8 cellular contexts compared by ENCODE assay signal in the genomic region with DNA sequence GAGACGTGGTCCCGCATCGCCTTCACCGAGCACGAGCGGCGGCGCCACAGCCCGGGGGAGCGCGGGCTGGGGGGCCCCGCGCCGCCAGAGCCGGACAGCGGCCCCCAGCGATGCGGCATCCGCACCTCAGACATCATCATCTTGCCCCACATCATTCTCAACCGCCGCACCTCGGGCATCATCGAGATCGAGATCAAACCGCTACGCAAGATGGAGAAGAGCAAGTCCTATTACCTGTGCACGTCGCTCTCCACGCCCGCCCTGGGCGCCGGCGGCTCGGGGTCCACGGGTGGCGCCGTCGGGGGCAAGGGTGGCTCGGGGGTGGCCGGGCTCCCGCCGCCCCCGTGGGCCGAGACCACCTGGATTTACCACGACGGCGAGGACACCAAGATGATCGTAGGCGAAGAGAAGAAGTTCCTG. TPM values are rescaled to one million over a fixed set of nuclear protein-coding genes. Genes with fewer than 3 reads are reported as not detected.
DNase-seq lines count a peak whose midpoint lies in the region; ATAC-seq and TF ChIP-seq lines count a peak whose summit lies in the region.

No MANE protein-coding gene starts in this region.

- H3K4me1 Mint-ChIP-seq in CD8-positive, alpha-beta T cell (ENCODE audit: low read depth) = peaks cover 61% of the 10 kb centered on the region
- peaks cover 44 to 59% (median 49%) of the 10 kb centered on the region in 3 donors for H3K4me1 Mint-ChIP-seq in naive B cell

- no peaks in the 10 kb centered on the region for H3K9me3 Mint-ChIP-seq in CD8-positive, alpha-beta T cell
- H3K9me3 Mint-ChIP-seq in naive B cell = peaks cover 0 to 1% (median 0%) of the 10 kb centered on the region in 7 donors

- H3K27me3 ChIP-seq in CD8-positive, alpha-beta T cell (ENCODE audit: insufficient read depth, low read length) = no peaks in the 10 kb centered on the region

- peak overlapping the region; percentile 96 for H3K4me3 Mint-ChIP-seq in CD8-positive, alpha-beta T cell
- peak overlapping the region; percentile 92 to 99 (median 97) for H3K4me3 Mint-ChIP-seq in naive B cell

- CTCF ChIA-PET in CD8-positive, alpha-beta T cell (lab: Charles Lee) = interaction anchor here (1.0 to 5.6 kb wide), 8 partner anchors 19 to 330 kb away, joined by 3 to 77 read pairs (median 9); a partner anchor contains a TSS

- H3K27ac Mint-ChIP-seq in CD8-positive, alpha-beta T cell = no peak overlapping the region
- peak overlapping the region in 3 of 6 donors; percentile 85 to 98 (median 94) for H3K27ac Mint-ChIP-seq in naive B cell

- H3K36me3 ChIP-seq in CD8-positive, alpha-beta T cell (ENCODE audit: insufficient read depth, low read length) = no peaks in the 10 kb centered on the region
- no peaks in the 10 kb centered on the region for H3K36me3 ChIP-seq in urinary bladder (ENCODE audit: insufficient read depth)

- H3K9me3 ChIP-seq in CD8-positive, alpha-beta T cell (ENCODE audit: low read length) = no peaks in the 10 kb centered on the region

- no peak for ATAC-seq in CD8-positive, alpha-beta T cell
- ATAC-seq in naive B cell (ENCODE audit: low read depth in 2 of 2) = no peak
- no peak for ATAC-seq in HG02938 (IDR thresholded peaks at IDR 0.05; ENCODE audit: unreplicated experiment)
- ATAC-seq in GM21786 (IDR thresholded peaks at IDR 0.05; ENCODE audit: unreplicated experiment) = no peak

- H3K27ac ChIP-seq in CD8-positive, alpha-beta T cell (ENCODE audit: low read depth, low read length) = peak overlapping the region; percentile 84
- H3K27ac ChIP-seq in VCaP = peak overlapping the region; percentile 87
- no peak overlapping the region for H3K27ac ChIP-seq in urinary bladder (ENCODE audit: low read depth)

- peak in 5 of 7 experiments; percentile 5 to 36 (median 27) for DNase-seq in CD8-positive, alpha-beta T cell
- DNase-seq in HCEC 1CT (peak; percentile 11), dermis blood vessel endothelial cell (peak; percentile 15), naive B cell (no peak)

- POLR2A ChIA-PET in CD8-positive, alpha-beta T cell (lab: Charles Lee) = interaction anchor here (0.9 to 1.5 kb wide), 4 partner anchors 135 to 326 kb away, joined by 4 to 7 read pairs (median 6); no protein-coding TSS in a partner anchor

- H3K27me3 Mint-ChIP-seq in CD8-positive, alpha-beta T cell (ENCODE audit: low read depth) = peaks cover 8% of the 10 kb centered on the region
- peaks cover 10 to 16% (median 11%) of the 10 kb centered on the region in 3 donors for H3K27me3 Mint-ChIP-seq in naive B cell

- peaks cover 50% of the 10 kb centered on the region for H3K4me1 ChIP-seq in CD8-positive, alpha-beta T cell (ENCODE audit: insufficient read depth, low read length)
- H3K4me1 ChIP-seq in urinary bladder (ENCODE audit: insufficient read depth) = no peaks in the 10 kb centered on the region

- peaks cover 11% of the 10 kb centered on the region for H3K36me3 Mint-ChIP-seq in CD8-positive, alpha-beta T cell
- no peaks in the 10 kb centered on the region for H3K36me3 Mint-ChIP-seq in naive B cell

- intact Hi-C loops in CD8-positive, alpha-beta T cell (cut with DNase I, micrococcal nuclease) = loop anchor here (1.0 to 10.0 kb wide), 13 partner anchors 65 to 568 kb away; a partner anchor contains a TSS

- WGBS in urinary bladder = under 1% methylated on average over 49 of the region's 49 CpGs

- TF ChIP-seq CTCF in CD8-positive, alpha-beta T cell (IDR thresholded peaks at IDR 0.05) = no peak
- peak; percentile 16; the same call in 1 of the 2 replicates for TF ChIP-seq CTCF in VCaP (conservative IDR thresholded peaks at IDR 0.05)

- peak overlapping the region; percentile 99 for H3K4me3 ChIP-seq in CD8-positive, alpha-beta T cell (ENCODE audit: low read depth, low read length)
- peak overlapping the region; percentile 90 for H3K4me3 ChIP-seq in urinary bladder (ENCODE audit: low read depth, low read length)

RNA-seq across cellular contexts. Expression of a gene that starts 0.7 kb away (rescaled TPM):
- 1 to 10 TPM; 9.5 to 9.6 TPM for total RNA-seq in CD8-positive, alpha-beta T cell
- total RNA-seq in dermis blood vessel endothelial cell (6.3 and 6.9 TPM in 2 replicates), urinary bladder (9.0 TPM)
- polyA plus RNA-seq in naive B cell (ENCODE audit: low read depth in 6 of 6) (1 to 10 TPM; 4.4 to 7.5 (median 6.0) TPM), urinary bladder (5.5 TPM)

RNA-seq across cellular contexts. Expression of a gene that starts 49.6 kb away (rescaled TPM):
- total RNA-seq in CD8-positive, alpha-beta T cell = under 1 TPM; 0.31 to 0.57 TPM
- total RNA-seq in dermis blood vessel endothelial cell (1.2 and 2.0 TPM in 2 replicates), urinary bladder (4.1 TPM)
- polyA plus RNA-seq in naive B cell (ENCODE audit: low read depth in 6 of 6) (not detected), urinary bladder (3.9 TPM)
